Comparison of ENCODE assay signal across 8 cellular contexts in genomic region chr1:113978863-113979702, GRCh38. TPM values are rescaled to one million over a fixed set of nuclear protein-coding genes. Genes with fewer than 3 reads are reported as not detected.
A peak's percentile ranks its signal among the peaks of the same experiment; 100 is the strongest.
DNase-seq lines count a peak whose midpoint lies in the region; ATAC-seq and TF ChIP-seq lines count a peak whose summit lies in the region.

OLFML3 (plus strand) TSS chr1:113979474; CDS start chr1:113979517, 43 bp downstream.

- peak; percentile 79 for ATAC-seq in body of pancreas
- ATAC-seq in HG03045 (IDR thresholded peaks at IDR 0.05; ENCODE audit: unreplicated experiment), result no peak

- H3K27ac ChIP-seq in SK-N-MC, result peak within 1 kb of the TSS; percentile 98
- peak within 1 kb of the TSS in 3 of 4 donors; percentile 37 to 76 (median 74) for H3K27ac ChIP-seq in body of pancreas

- peaks cover 30% of the 10 kb centered on the region for H3K4me1 ChIP-seq in body of pancreas

- WGBS in body of pancreas, 2 donors, result 22 to 25% methylated on average over 13 of the region's 13 CpGs

- peak within 1 kb of the TSS; percentile 79 for H3K9ac ChIP-seq in SK-N-MC (ENCODE audit: insufficient read length)

- peaks cover 43% of the 10 kb centered on the region for H3K36me3 ChIP-seq in SK-N-MC (ENCODE audit: insufficient read depth, low read length)
- H3K36me3 ChIP-seq in body of pancreas (replicated peaks in 1 of 2; ENCODE audit: insufficient read depth in 1 of 2, low read depth in 2 of 2), result no peaks in the 10 kb centered on the region

- intact Hi-C loops in body of pancreas (cut with DNase I), result no loop called here

- DNase-seq in activated gamma-delta T cell treated with Interleukin-2 at 50 U/mL for 16 hours, result peak; percentile 28
- DNase-seq in activated gamma-delta T cell (lab: John Stamatoyannopoulos, UW), result no peak
- DNase-seq in MV-4-11 (lab: John Stamatoyannopoulos, UW), result peak; percentile 80
- peak; percentile 93 for DNase-seq in SK-N-MC (ENCODE audit: low read depth, low spot score)
- DNase-seq in body of pancreas, result peak; percentile 82 to 91 (median 88)
- peak; percentile 82 for DNase-seq in iPS DF 4.7 (ENCODE audit: extremely low read depth, low spot score)
- peak; percentile 83 for DNase-seq in renal cortical epithelial cell (ENCODE audit: low read depth)

- peak within 1 kb of the TSS; percentile 76 for H3K4me3 ChIP-seq in SK-N-MC
- H3K4me3 ChIP-seq in body of pancreas, result no peak within 1 kb of the TSS

- peak in 2 of 3 donors; percentile 42 to 46 for TF ChIP-seq POLR2A in body of pancreas (IDR thresholded peaks at IDR 0.05)

- no peaks in the 10 kb centered on the region for H3K9me3 ChIP-seq in SK-N-MC (ENCODE audit: low read depth, low read length)
- no peaks in the 10 kb centered on the region for H3K9me3 ChIP-seq in body of pancreas

- TF ChIP-seq CTCF in body of pancreas (IDR thresholded peaks at IDR 0.05), result peak; percentile 33 to 76 (median 73)

- no peaks in the 10 kb centered on the region for H3K27me3 ChIP-seq in body of pancreas

RNA-seq across cellular contexts. Expression of gene OLFML3, which starts in this region (rescaled TPM):
- total RNA-seq in body of pancreas (10 to 100 TPM in 1 of 2 donors, 1 to 10 TPM in 1; 9.9 to 30.7 TPM), renal cortical epithelial cell (0.52 and 5.1 TPM in 2 replicates)
